Comparison of ENCODE assay signal across 27 cellular contexts in the genomic region with DNA sequence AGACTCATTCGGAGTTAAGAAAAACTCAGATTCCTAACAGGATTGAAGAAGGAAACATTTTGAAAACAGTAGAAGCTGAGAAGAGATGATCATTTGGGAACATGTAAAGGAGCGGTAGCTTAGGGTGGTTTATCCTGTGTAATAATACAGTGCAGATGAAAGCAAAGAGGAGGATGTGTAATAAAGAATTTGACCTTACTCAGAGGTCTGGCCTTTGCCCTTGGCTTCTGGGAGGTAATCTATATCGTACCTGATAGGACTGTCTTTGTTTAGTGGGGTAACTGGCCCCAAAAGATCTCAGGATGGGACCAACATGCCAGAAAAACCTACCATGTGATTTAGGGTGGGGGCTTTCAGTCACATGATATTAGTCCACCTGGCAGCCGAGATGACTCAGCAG. TPM values are rescaled to one million over a fixed set of nuclear protein-coding genes. Genes with fewer than 3 reads are reported as not detected.
DNase-seq lines count a peak whose midpoint lies in the region; ATAC-seq and TF ChIP-seq lines count a peak whose summit lies in the region.
"Had no signal": no experiment of that assay in that cellular context is flagged by ENCODE, and none has a peak within 500 bp of the region (broad histone marks: within the 10 kb centered on the region; RNA-seq: fewer than 3 reads in every experiment).

No MANE protein-coding gene starts in this region.

- H2AFZ ChIP-seq in H9 (ENCODE audit: low read length), result no peak overlapping the region
- H2AFZ ChIP-seq: GM23248 had no signal

- H3K9ac ChIP-seq in H9 (ENCODE audit: extremely low read depth, insufficient read length, low read length), result no peak overlapping the region
- H3K9ac ChIP-seq: GM23248, KMS-11 had no signal

- H3K9me3 Mint-ChIP-seq in H9 (no peaks in the 10 kb centered on the region), CD14-positive monocyte (no peaks in the 10 kb centered on the region)
- H3K9me3 Mint-ChIP-seq in activated naive CD8-positive, alpha-beta T cell treated with anti-CD3 and anti-CD28 coated beads, Interleukin-2, amount 50 U/mL, for 24 hours, result no peaks in the 10 kb centered on the region
- no peaks in the 10 kb centered on the region for H3K9me3 Mint-ChIP-seq in stimulated activated naive B cell treated with anti-CD40 and anti-IgM and Interleukin-4, amounts not matched to agents 10 μg/mL and 1 μg/mL and 100 μg/mL, for 72 hours
- H3K9me3 Mint-ChIP-seq: HFFc6 had no signal

- no peak overlapping the region for H2BK20ac ChIP-seq in H9 (ENCODE audit: low read depth, low read length, poor library complexity, severe bottlenecking)

- H3K79me2 ChIP-seq in H9 (ENCODE audit: insufficient read depth, low read length), result no peaks in the 10 kb centered on the region

- DNase-seq in cardiac muscle cell (ENCODE audit: low read depth in 1 of 2, low spot score in 1 of 2) (no peak), left ventricle myocardium superior (no peak), H9 (no peak), NCI-H1930 (lab: John Stamatoyannopoulos, UW) (no peak), CD14-positive monocyte (ENCODE audit: low spot score) (no peak)
- no peak for DNase-seq in activated naive CD8-positive, alpha-beta T cell treated with anti-CD3 and anti-CD28 coated beads, Interleukin-2, amount 50 U/mL, for 24 hours
- DNase-seq in stimulated activated naive B cell treated with anti-CD40 and anti-IgM and Interleukin-4, amounts not matched to agents 10 μg/mL and 1 μg/mL and 100 μg/mL, for 72 hours, result no peak
- DNase-seq in stimulated activated CD4-positive, alpha-beta T cell treated with anti-CD3 and anti-CD28 coated beads, Interleukin-2, amount 100 ng/mL, for 48 hours, result no peak
- DNase-seq: DMS153, GM23248, HFFc6, IMR-90, NCI-H1092, NCI-H1417 treated with DMSO at 0.1 percent for 48 hours, NCI-H1694 treated with DMSO at 0.1 percent for 48 hours, NCI-H2081 treated with DMSO at 0.1 percent for 48 hours, NCI-H2171, NCI-H226, NCI-H510A, NCI-H69, RPMI8226, SHP77 treated with DMSO at 0.1 percent for 48 hours had no signal

- H3K4me2 ChIP-seq in H9 (ENCODE audit: insufficient read depth, insufficient read length, low read length), result no peak overlapping the region
- H3K4me2 ChIP-seq: KMS-11 had no signal

- H3K4ac ChIP-seq in H9 (ENCODE audit: low read depth, low read length), result no peak overlapping the region

- H3K18ac ChIP-seq in H9 (ENCODE audit: insufficient read length, low read depth, low read length), result no peak overlapping the region

- H3K36me3 Mint-ChIP-seq in H9 (ENCODE audit: insufficient read depth in 1 of 3, low read depth in 3 of 3) (peaks cover 4 to 24% (median 20%) of the 10 kb centered on the region in 3 experiments; a peak in 5 of 7 replicates), CD14-positive monocyte (peaks cover 27 to 32% of the 10 kb centered on the region in 2 donors)
- peaks cover 21% of the 10 kb centered on the region for H3K36me3 Mint-ChIP-seq in activated naive CD8-positive, alpha-beta T cell treated with anti-CD3 and anti-CD28 coated beads, Interleukin-2, amount 50 U/mL, for 24 hours (ENCODE audit: low read depth)
- H3K36me3 Mint-ChIP-seq in stimulated activated naive B cell treated with anti-CD40 and anti-IgM and Interleukin-4, amounts not matched to agents 10 μg/mL and 1 μg/mL and 100 μg/mL, for 72 hours, result peaks cover 17 to 35% of the 10 kb centered on the region in 2 donors

- no peak overlapping the region for H3T11ph ChIP-seq in H9 (ENCODE audit: low read length)

- no peak overlapping the region for H2BK12ac ChIP-seq in H9 (ENCODE audit: insufficient read length, low read depth, low read length)

- H3K27ac ChIP-seq in cardiac muscle cell, result peak overlapping the region; percentile 42
- H3K27ac ChIP-seq in H9 (ENCODE audit: insufficient read length, low read depth, low read length), result no peak overlapping the region
- H3K27ac ChIP-seq: GM23248, KMS-11 had no signal

- H2BK120ac ChIP-seq in H9 (ENCODE audit: low read depth, low read length, poor library complexity, severe bottlenecking), result no peak overlapping the region

- H2BK15ac ChIP-seq in H9 (ENCODE audit: low read depth, low read length), result no peak overlapping the region

- H3K36me3 ChIP-seq in cardiac muscle cell, result peaks cover 14% of the 10 kb centered on the region

- H2AK5ac ChIP-seq in H9 (ENCODE audit: insufficient read length, low read length), result no peak overlapping the region

- H4K5ac ChIP-seq in H9 (ENCODE audit: insufficient read length, low read depth, low read length), result no peak overlapping the region

- H3K14ac ChIP-seq in H9 (ENCODE audit: insufficient read depth, low read length), result no peak overlapping the region

- H3K4me1 Mint-ChIP-seq in H9, result no peaks in the 10 kb centered on the region
- H3K4me1 Mint-ChIP-seq in activated naive CD8-positive, alpha-beta T cell treated with anti-CD3 and anti-CD28 coated beads, Interleukin-2, amount 50 U/mL, for 24 hours, result no peaks in the 10 kb centered on the region
- no peaks in the 10 kb centered on the region for H3K4me1 Mint-ChIP-seq in stimulated activated naive B cell treated with anti-CD40 and anti-IgM and Interleukin-4, amounts not matched to agents 10 μg/mL and 1 μg/mL and 100 μg/mL, for 72 hours
- peaks cover 6% of the 10 kb centered on the region for H3K4me1 Mint-ChIP-seq in CD14-positive monocyte
- H3K4me1 Mint-ChIP-seq: B cell had no signal

- H3K27ac Mint-ChIP-seq in H9 (peak overlapping the region; percentile 4 to 36 (median 29); a peak in 5 of 7 replicates), CD14-positive monocyte (peak overlapping the region in 1 of 7 donors; percentile 13)
- peak overlapping the region; percentile 0 for H3K27ac Mint-ChIP-seq in activated naive CD8-positive, alpha-beta T cell treated with anti-CD3 and anti-CD28 coated beads, Interleukin-2, amount 50 U/mL, for 24 hours
- H3K27ac Mint-ChIP-seq in stimulated activated naive B cell treated with anti-CD40 and anti-IgM and Interleukin-4, amounts not matched to agents 10 μg/mL and 1 μg/mL and 100 μg/mL, for 72 hours, result peak overlapping the region; percentile 5
- H3K27ac Mint-ChIP-seq: B cell, HFFc6 had no signal

- WGBS in H9 (ENCODE audit: extremely low coverage, insufficient read length, low lambda C conversion rate), result no CpG with 5 or more reads among the region's 4 CpGs

- no peaks in the 10 kb centered on the region for H3K27me3 Mint-ChIP-seq in H9 (ENCODE audit: low read depth)
- H3K27me3 Mint-ChIP-seq in activated naive CD8-positive, alpha-beta T cell treated with anti-CD3 and anti-CD28 coated beads, Interleukin-2, amount 50 U/mL, for 24 hours, result no peaks in the 10 kb centered on the region
- H3K27me3 Mint-ChIP-seq in stimulated activated naive B cell treated with anti-CD40 and anti-IgM and Interleukin-4, amounts not matched to agents 10 μg/mL and 1 μg/mL and 100 μg/mL, for 72 hours, result no peaks in the 10 kb centered on the region
- H3K27me3 Mint-ChIP-seq in CD14-positive monocyte (ENCODE audit: low read depth in 3 of 3), result peaks cover 0 to 1% (median 0%) of the 10 kb centered on the region in 3 donors
- H3K27me3 Mint-ChIP-seq: B cell had no signal

- H4K91ac ChIP-seq in H9 (ENCODE audit: insufficient read length, low read depth, low read length), result no peak overlapping the region

- no peak overlapping the region for H2BK5ac ChIP-seq in H9 (ENCODE audit: insufficient read length, low read length)

- no peak overlapping the region for H4K8ac ChIP-seq in H9 (replicated peaks; ENCODE audit: insufficient read length, low read depth, low read length)

- TF ChIP-seq CTCF in cardiac muscle cell (IDR thresholded peaks at IDR 0.05; ENCODE audit: low read depth, low read length) (no peak), H9 (conservative IDR thresholded peaks at IDR 0.05) (no peak), CD14-positive monocyte (IDR thresholded peaks at IDR 0.05) (no peak)

- intact Hi-C loops in left ventricle myocardium superior (cut with micrococcal nuclease) (no loop called here), CD14-positive monocyte (cut with micrococcal nuclease) (no loop called here)

- no peaks in the 10 kb centered on the region for H3K4me1 ChIP-seq in cardiac muscle cell (ENCODE audit: low read depth)
- H3K4me1 ChIP-seq in H9 (ENCODE audit: insufficient read depth, low read length), result no peaks in the 10 kb centered on the region
- H3K4me1 ChIP-seq: HAP-1 had no signal

- no peaks in the 10 kb centered on the region for H3K79me1 ChIP-seq in H9 (ENCODE audit: insufficient read depth, low read depth, low read length, poor library complexity, severe bottlenecking)

- no peak overlapping the region for H3K23ac ChIP-seq in H9 (ENCODE audit: insufficient read length, low read depth, low read length)

- H4K20me1 ChIP-seq in H9 (ENCODE audit: control insufficient read depth, insufficient read depth, insufficient read length), result no peaks in the 10 kb centered on the region

- no peak for ATAC-seq in left ventricle myocardium superior
- no peak for ATAC-seq in activated naive CD8-positive, alpha-beta T cell treated with anti-CD3 and anti-CD28 coated beads, Interleukin-2, amount 50 U/mL, for 24 hours
- no peak for ATAC-seq in stimulated activated naive B cell treated with anti-CD40 and anti-IgM and Interleukin-4, amounts not matched to agents 10 μg/mL and 1 μg/mL and 100 μg/mL, for 72 hours (replicated peaks)

- no peak overlapping the region for H3K4me3 ChIP-seq in cardiac muscle cell
- H3K4me3 ChIP-seq: GM23248, HAP-1 had no signal

- H3K27me3 ChIP-seq in cardiac muscle cell (no peaks in the 10 kb centered on the region), H9 (ENCODE audit: insufficient read depth, low read length) (no peaks in the 10 kb centered on the region)

- H3K9me3 ChIP-seq in cardiac muscle cell (ENCODE audit: low read depth) (no peaks in the 10 kb centered on the region), H9 (ENCODE audit: control insufficient read depth, low read depth, low read length) (no peaks in the 10 kb centered on the region)
- H3K9me3 ChIP-seq: HAP-1 had no signal

- H3K23me2 ChIP-seq in H9 (ENCODE audit: insufficient read length, low read depth, low read length, poor library complexity, severe bottlenecking), result no peaks in the 10 kb centered on the region

- H3K56ac ChIP-seq in H9 (ENCODE audit: insufficient read length, low read depth, low read length), result no peak overlapping the region

- H3K4me3 Mint-ChIP-seq in H9 (no peak overlapping the region), CD14-positive monocyte (no peak overlapping the region)
- H3K4me3 Mint-ChIP-seq in activated naive CD8-positive, alpha-beta T cell treated with anti-CD3 and anti-CD28 coated beads, Interleukin-2, amount 50 U/mL, for 24 hours, result no peak overlapping the region
- no peak overlapping the region for H3K4me3 Mint-ChIP-seq in stimulated activated naive B cell treated with anti-CD40 and anti-IgM and Interleukin-4, amounts not matched to agents 10 μg/mL and 1 μg/mL and 100 μg/mL, for 72 hours
- H3K4me3 Mint-ChIP-seq: B cell, HFFc6 had no signal

RNA-seq across cellular contexts. Expression of a gene that starts 23.4 kb away (rescaled TPM):
- total RNA-seq in cardiac muscle cell (27.4 and 42.2 TPM in 2 replicates), left ventricle myocardium superior (6.4 TPM), H9 (2021) (35.8 and 37.0 TPM in 2 replicates)
- polyA plus RNA-seq in cardiac muscle cell (25.7 and 26.5 TPM in 2 replicates), CD14-positive monocyte (1 to 10 TPM; 4.1 to 7.5 TPM)

RNA-seq across cellular contexts. Expression of a gene that starts 23.4 kb away (rescaled TPM):
- total RNA-seq in cardiac muscle cell (not detected in 2 replicates), left ventricle myocardium superior (not detected), H9 (2021) (not detected in 2 replicates)
- polyA plus RNA-seq in cardiac muscle cell (not detected in 2 replicates), CD14-positive monocyte (not detected)
- total RNA-seq: B cell, Daoy, G401, GM23248, HFFc6, IMR-90 had no signal
- polyA plus RNA-seq: GM23248, IMR-90 had no signal

RNA-seq across cellular contexts. Expression of a gene that starts 46.0 kb away (rescaled TPM):
- total RNA-seq in cardiac muscle cell, result 32.0 and 34.4 TPM in 2 replicates
- polyA plus RNA-seq in cardiac muscle cell, result 63.6 and 73.0 TPM in 2 replicates
- total RNA-seq in left ventricle myocardium superior, result 63.3 TPM
- 43.6 and 45.4 TPM in 2 replicates for total RNA-seq in H9 (2021)
- polyA plus RNA-seq in CD14-positive monocyte, result 10 to 100 TPM; 46.1 to 51.8 TPM
